Comparison of ENCODE assay signal across 23 cellular contexts in genomic region chr10:103688451-103688850, GRCh38.
A peak's percentile ranks its signal among the peaks of the same experiment; 100 is the strongest.
DNase-seq lines count a peak whose midpoint lies in the region; ATAC-seq, FAIRE-seq and TF ChIP-seq lines count a peak whose summit lies in the region.
"Had no signal": no experiment of that assay in that cellular context is flagged by ENCODE, and none has a peak within 500 bp of the region (broad histone marks: within the 10 kb centered on the region; RNA-seq: fewer than 3 reads in every experiment).

No MANE protein-coding gene starts in this region.

- H3K9me2 ChIP-seq in SK-N-SH: no peaks in the 10 kb centered on the region

- TF ChIP-seq POLR2A in A549 (IDR thresholded peaks at IDR 0.05; ENCODE audit: low read length): no peak

- peaks cover 3% of the 10 kb centered on the region for H3K79me1 ChIP-seq in trophoblast cell (ENCODE audit: low read length)

- H3K27me3 ChIP-seq in WERI-Rb-1 (ENCODE audit: insufficient read depth, low read depth, severe bottlenecking) (no peaks in the 10 kb centered on the region), trophoblast cell (ENCODE audit: insufficient read depth, low read length) (peaks cover 7% of the 10 kb centered on the region), SK-N-SH (ENCODE audit: insufficient read depth) (no peaks in the 10 kb centered on the region), right atrium auricular region (no peaks in the 10 kb centered on the region)
- H3K27me3 ChIP-seq: MG63 had no signal

- no peak overlapping the region for H4K8ac ChIP-seq in trophoblast cell (ENCODE audit: low read depth, low read length)

- H2BK5ac ChIP-seq in trophoblast cell (ENCODE audit: low read depth, low read length, poor library complexity): no peak overlapping the region

- POLR2A ChIA-PET in A549 (lab: Yijun Ruan, JAX) (no interaction called here), SK-N-SH (lab: Yijun Ruan, JAX) (no interaction called here)

- H3K36me3 ChIP-seq in WERI-Rb-1 (no peaks in the 10 kb centered on the region), trophoblast cell (ENCODE audit: control insufficient read depth in 1 of 2, insufficient read depth in 2 of 2, low read length in 2 of 2) (no peaks in the 10 kb centered on the region), SK-N-SH (replicated peaks in 1 of 2; ENCODE audit: control insufficient read depth in 1 of 2, insufficient read depth in 2 of 2, low read length in 1 of 2) (no peaks in the 10 kb centered on the region), right atrium auricular region (no peaks in the 10 kb centered on the region)
- H3K36me3 ChIP-seq: MG63 had no signal

- WGBS in A549 (ENCODE audit: missing lambda C conversion rate): 47% methylated on average over 6 of the region's 6 CpGs
- WGBS in trophoblast cell (ENCODE audit: extremely low coverage, insufficient coverage, insufficient read length): no CpG with 5 or more reads among the region's 6 CpGs
- WGBS in SK-N-SH (ENCODE audit: low lambda C conversion rate): 85% methylated on average over 6 of the region's 6 CpGs

- no peak overlapping the region for H3K9ac ChIP-seq in trophoblast cell (ENCODE audit: low read length)
- H3K9ac ChIP-seq in SK-N-SH: no peak overlapping the region
- H3K9ac ChIP-seq: GM23248 had no signal

- DNase-seq in A549 (ENCODE audit: low read depth in 1 of 2, low spot score in 1 of 2): peak in 1 of 2 experiments; percentile 52
- DNase-seq in WERI-Rb-1: peak; percentile 59
- DNase-seq in fibroblast of the aortic adventitia (ENCODE audit: low read depth): peak; percentile 42
- DNase-seq in trophoblast cell: no peak
- no peak for DNase-seq in NCI-H128 (lab: John Stamatoyannopoulos, UW; ENCODE audit: unreplicated experiment)
- no peak for DNase-seq in SK-N-SH
- DNase-seq in GDM1 (lab: John Stamatoyannopoulos, UW): no peak
- no peak for DNase-seq in right atrium auricular region (ENCODE audit: low spot score)
- DNase-seq: 8988T; activated CD4-positive, alpha-beta T cell treated with anti-CD3 and anti-CD28 coated beads for 36 hours; activated CD8-positive, alpha-beta T cell treated with anti-CD3 and anti-CD28 coated beads, Interleukin-2, amount 10 ng/mL, durations not matched to agents 7 days and 5 days; aorta; CD4-positive, CD25-positive, alpha-beta regulatory T cell; GM23248; KBM-7; left ventricle myocardium superior; MG63; naive thymus-derived CD4-positive, alpha-beta T cell; NCI-H1417 treated with DMSO at 0.1 percent for 48 hours; NCI-H2081 treated with DMSO at 0.1 percent for 48 hours had no signal

- peaks cover 28% of the 10 kb centered on the region for H3K4me1 ChIP-seq in A549
- H3K4me1 ChIP-seq in trophoblast cell (ENCODE audit: control insufficient read depth in 1 of 2, insufficient read depth in 2 of 2, low read length in 2 of 2): peaks cover 6 to 8% of the 10 kb centered on the region in 2 experiments
- H3K4me1 ChIP-seq in SK-N-SH (ENCODE audit: control insufficient read depth in 1 of 2, insufficient read depth in 2 of 2, low read depth in 1 of 2, low read length in 1 of 2): peaks cover 0 to 4% of the 10 kb centered on the region in 2 experiments; a peak in 1 of 4 replicates
- peaks cover 0 to 18% of the 10 kb centered on the region in 2 donors for H3K4me1 ChIP-seq in right atrium auricular region

- H3K4me2 ChIP-seq in A549 (peak overlapping the region; percentile 56; the same call in 2 of the 3 replicates), trophoblast cell (ENCODE audit: low read length) (no peak overlapping the region), SK-N-SH (no peak overlapping the region)
- H3K4me2 ChIP-seq: smooth muscle cell had no signal

- no peak overlapping the region for H2BK12ac ChIP-seq in trophoblast cell (ENCODE audit: low read length)

- no peak overlapping the region for H2AK5ac ChIP-seq in trophoblast cell (ENCODE audit: low read length)

- H2AFZ ChIP-seq in trophoblast cell (ENCODE audit: insufficient read depth, low read length, poor library complexity) (no peak overlapping the region), SK-N-SH (ENCODE audit: low read depth) (no peak overlapping the region)
- H2AFZ ChIP-seq: GM23248 had no signal

- no peak overlapping the region for H3K4ac ChIP-seq in trophoblast cell (ENCODE audit: low read depth, low read length)

- H3K79me2 ChIP-seq in trophoblast cell (ENCODE audit: control insufficient read depth, insufficient read depth, low read length, poor library complexity) (no peaks in the 10 kb centered on the region), SK-N-SH (ENCODE audit: insufficient read depth) (no peaks in the 10 kb centered on the region)

- TF ChIP-seq CTCF in A549 (IDR thresholded peaks at IDR 0.05) (no peak), WERI-Rb-1 (IDR thresholded peaks at IDR 0.05; ENCODE audit: low read depth, low read length) (no peak), fibroblast of the aortic adventitia (IDR thresholded peaks at IDR 0.05; ENCODE audit: insufficient read depth, low read length) (no peak), SK-N-SH (IDR thresholded peaks at IDR 0.05) (no peak), right atrium auricular region (IDR thresholded peaks at IDR 0.05) (no peak)

- TF ChIP-seq RAD21 in A549 (conservative IDR thresholded peaks at IDR 0.05 in 1 of 2, IDR thresholded peaks at IDR 0.05 in 1 of 2): no peak
- no peak for TF ChIP-seq RAD21 in SK-N-SH (IDR thresholded peaks at IDR 0.05; ENCODE audit: low read length)

- H3K9me3 ChIP-seq in A549 (no peaks in the 10 kb centered on the region), WERI-Rb-1 (ENCODE audit: severe bottlenecking) (no peaks in the 10 kb centered on the region), trophoblast cell (ENCODE audit: insufficient read depth, low read depth, low read length) (peaks cover 4% of the 10 kb centered on the region), SK-N-SH (no peaks in the 10 kb centered on the region), right atrium auricular region (no peaks in the 10 kb centered on the region)
- H3K9me3 ChIP-seq: MG63 had no signal

- H3K27ac ChIP-seq in A549 (peak overlapping the region in 1 of 2 experiments; percentile 42; a peak in 1 of 6 replicates), WERI-Rb-1 (0 out of 2 replicates have a peak overlapping the region, but pooled peaks have one; percentile 14), trophoblast cell (ENCODE audit: low read depth, low read length) (no peak overlapping the region), SK-N-SH (ENCODE audit: low read depth in 2 of 2, low read length in 1 of 2) (no peak overlapping the region), right atrium auricular region (no peak overlapping the region)
- H3K27ac ChIP-seq: GM23248 had no signal

- ATAC-seq in A549: peak in 1 of 2 experiments; percentile 23; a peak in 3 of 6 replicates
- ATAC-seq: activated CD4-positive, alpha-beta T cell treated with anti-CD3 and anti-CD28 coated beads for 36 hours; activated CD8-positive, alpha-beta T cell treated with anti-CD3 and anti-CD28 coated beads, Interleukin-2, amount 10 ng/mL, durations not matched to agents 7 days and 5 days; activated naive CD4-positive, alpha-beta T cell treated with anti-CD3 and anti-CD28 coated beads, Interleukin-2, amount 50 U/mL, for 72 hours; left ventricle myocardium superior; naive thymus-derived CD4-positive, alpha-beta T cell had no signal

- H3K23ac ChIP-seq in trophoblast cell (ENCODE audit: low read length): peak overlapping the region; percentile 69

- no peak overlapping the region for H2BK120ac ChIP-seq in trophoblast cell (ENCODE audit: insufficient read depth, low read length, poor library complexity)

- H4K20me1 ChIP-seq in SK-N-SH (ENCODE audit: insufficient read depth): no peaks in the 10 kb centered on the region

- H3K18ac ChIP-seq in trophoblast cell (ENCODE audit: low read length): no peak overlapping the region

- no peak for FAIRE-seq in A549 (lab: Jason Lieb, UNC)
- FAIRE-seq: endometrium had no signal

- no peaks in the 10 kb centered on the region for H3F3A ChIP-seq in SK-N-SH (replicated peaks; ENCODE audit: insufficient read depth)

- no peak overlapping the region for H4K12ac ChIP-seq in trophoblast cell (ENCODE audit: low read depth, low read length)

- no peak overlapping the region for H4K91ac ChIP-seq in trophoblast cell (ENCODE audit: low read depth, low read length)

- no peak overlapping the region for H3K4me3 ChIP-seq in A549
- no peak overlapping the region for H3K4me3 ChIP-seq in WERI-Rb-1 (ENCODE audit: low read depth, low read length)
- H3K4me3 ChIP-seq in fibroblast of the aortic adventitia (ENCODE audit: low read depth, low read length): no peak overlapping the region
- H3K4me3 ChIP-seq in trophoblast cell (ENCODE audit: low read depth, low read length): no peak overlapping the region
- no peak overlapping the region for H3K4me3 ChIP-seq in SK-N-SH (ENCODE audit: low read depth in 2 of 2, low read length in 1 of 2)
- H3K4me3 ChIP-seq in right atrium auricular region: no peak overlapping the region
- H3K4me3 ChIP-seq: GM23248, MG63, smooth muscle cell had no signal

- CTCF ChIA-PET in A549 (lab: Yijun Ruan, JAX): interaction anchor here (1.6 to 11.4 kb wide), 3 partner anchors 10 to 272 kb away, joined by 3 to 265 read pairs (median 8); no protein-coding TSS in a partner anchor
- CTCF ChIA-PET in SK-N-SH (lab: Yijun Ruan, JAX): interaction anchor here (0.7 to 4.6 kb wide), 7 partner anchors 9 to 196 kb away, joined by 3 to 91 read pairs (median 8); no protein-coding TSS in a partner anchor

- TF ChIP-seq EP300 in A549 (IDR thresholded peaks at IDR 0.05) (no peak), SK-N-SH (IDR thresholded peaks at IDR 0.05; ENCODE audit: borderline replicate concordance in 1 of 2, low read depth in 1 of 2, low read length in 1 of 2) (no peak)

- no peak overlapping the region for H3K14ac ChIP-seq in trophoblast cell (ENCODE audit: low read length)

TF ChIP-seq in A549, 52 proteins besides CTCF, POLR2A, EP300 and RAD21 (continues in another document):
- TF ChIP-seq KDM5A (IDR thresholded peaks at IDR 0.05): no peak

TF ChIP-seq in SK-N-SH, 30 proteins besides CTCF, POLR2A, EP300 and RAD21 (continues in another document):
- TF ChIP-seq SMC3 (IDR thresholded peaks at IDR 0.05; ENCODE audit: low read depth, low read length) (no peak), FOXM1 (IDR thresholded peaks at IDR 0.05; ENCODE audit: low read depth) (no peak), TAF1 (IDR thresholded peaks at IDR 0.05; ENCODE audit: borderline replicate concordance, low read depth, low read length) (no peak), POLR2AphosphoS5 (IDR thresholded peaks at IDR 0.05; ENCODE audit: low read depth, low read length) (no peak), SIN3A (IDR thresholded peaks at IDR 0.05; ENCODE audit: borderline replicate concordance, low read depth, low read length) (no peak), USF1 (IDR thresholded peaks at IDR 0.05; ENCODE audit: borderline replicate concordance, low read depth) (no peak), GATA2 (CRISPR knock-in tag; IDR thresholded peaks at IDR 0.05) (no peak)

Comparison
In these comparisons a context has a peak if more than half of its experiments do, and no peak if none do; other contexts are left out.
1. DNase-seq: peak in WERI-Rb-1 (single experiment) and fibroblast of the aortic adventitia (single experiment); none in trophoblast cell (0 of 2), NCI-H128 (single experiment), SK-N-SH (single experiment), GDM1 (single experiment) and right atrium auricular region (single experiment).